In genomic region chr9:128276574-128277270, GRCh38 we compare ENCODE assay signal across 8 cellular contexts. TPM values are rescaled to one million over a fixed set of nuclear protein-coding genes. Genes with fewer than 3 reads are reported as not detected.
A peak's percentile ranks its signal among the peaks of the same experiment; 100 is the strongest.
DNase-seq lines count a peak whose midpoint lies in the region; ATAC-seq and TF ChIP-seq lines count a peak whose summit lies in the region.

No MANE protein-coding gene starts in this region.

- TF ChIP-seq POLR2A in lower leg skin (IDR thresholded peaks at IDR 0.05) (no peak), upper lobe of left lung (IDR thresholded peaks at IDR 0.05) (no peak)

- no peaks in the 10 kb centered on the region for H3K27me3 ChIP-seq in OCI-LY1 (ENCODE audit: insufficient read depth, low read length)
- no peaks in the 10 kb centered on the region for H3K27me3 ChIP-seq in upper lobe of left lung

- CTCF ChIA-PET in activated CD8-positive, alpha-beta memory T cell treated with anti-CD3 and anti-CD28 coated beads, Interleukin-2, amount 10 ng/mL, durations not matched to agents 7 days and 5 days (lab: Charles Lee): interaction anchor here (0.7 to 1.0 kb wide), 4 partner anchors 19 to 85 kb away, joined by 3 to 7 read pairs (median 3); no protein-coding TSS in a partner anchor

- no peak for DNase-seq in activated CD8-positive, alpha-beta memory T cell treated with anti-CD3 and anti-CD28 coated beads, Interleukin-2, amount 10 ng/mL, durations not matched to agents 7 days and 5 days
- DNase-seq in activated CD8-positive, alpha-beta memory T cell treated with anti-CD3 and anti-CD28 coated beads for 24 hours: no peak
- DNase-seq in coronary artery (ENCODE audit: low spot score) (peak; percentile 79), lower leg skin (ENCODE audit: low spot score in 2 of 2) (no peak), upper lobe of left lung (no peak), GM13976 (ENCODE audit: low spot score) (no peak)

- H3K27ac Mint-ChIP-seq in activated CD8-positive, alpha-beta memory T cell treated with anti-CD3 and anti-CD28 coated beads, Interleukin-2, amount 10 ng/mL, durations not matched to agents 7 days and 5 days: peak overlapping the region; percentile 92

- H3K27ac ChIP-seq in OCI-LY1 (ENCODE audit: low read depth, low read length, poor library complexity, severe bottlenecking) (no peak overlapping the region), coronary artery (peak overlapping the region; percentile 86 to 87), upper lobe of left lung (peak overlapping the region; percentile 73 to 95 (median 90))

- no peak for TF ChIP-seq CTCF in OCI-LY1 (IDR thresholded peaks at IDR 0.05; ENCODE audit: low read length)
- TF ChIP-seq CTCF in coronary artery (IDR thresholded peaks at IDR 0.05): no peak
- no peak for TF ChIP-seq CTCF in lower leg skin (IDR thresholded peaks at IDR 0.05)
- TF ChIP-seq CTCF in upper lobe of left lung (IDR thresholded peaks at IDR 0.05): no peak
- TF ChIP-seq CTCF in GM13976 (IDR thresholded peaks at IDR 0.05; ENCODE audit: borderline replicate concordance, control extremely low read depth, extremely low read depth, insufficient read depth, missing control alignments): no peak

- ATAC-seq in activated CD8-positive, alpha-beta memory T cell treated with anti-CD3 and anti-CD28 coated beads, Interleukin-2, amount 10 ng/mL, durations not matched to agents 7 days and 5 days: no peak
- ATAC-seq in upper lobe of left lung (ENCODE audit: low FRiP score in 2 of 2) (peak; percentile 25 to 54), HG03039 (IDR thresholded peaks at IDR 0.05; ENCODE audit: unreplicated experiment) (no peak)

- no peaks in the 10 kb centered on the region for H3K9me3 ChIP-seq in OCI-LY1 (ENCODE audit: low read length)
- H3K9me3 ChIP-seq in upper lobe of left lung: no peaks in the 10 kb centered on the region

- H3K79me2 ChIP-seq in OCI-LY1 (ENCODE audit: insufficient read depth, low read length): no peaks in the 10 kb centered on the region

- WGBS in lower leg skin, 2 donors: 7% methylated on average over 23 of the region's 23 CpGs
- 10 to 11% methylated on average over 23 of the region's 23 CpGs for WGBS in upper lobe of left lung, 2 donors

- H3K36me3 ChIP-seq in OCI-LY1 (ENCODE audit: insufficient read depth, low read length): peaks cover 5% of the 10 kb centered on the region; the same call in 1 of the 2 replicates
- H3K36me3 ChIP-seq in upper lobe of left lung: peaks cover 6 to 20% (median 8%) of the 10 kb centered on the region in 4 donors

- no peaks in the 10 kb centered on the region for H3F3A ChIP-seq in OCI-LY1 (ENCODE audit: insufficient read depth, low read length)

- no peaks in the 10 kb centered on the region for H3K9me3 Mint-ChIP-seq in activated CD8-positive, alpha-beta memory T cell treated with anti-CD3 and anti-CD28 coated beads, Interleukin-2, amount 10 ng/mL, durations not matched to agents 7 days and 5 days (ENCODE audit: low read depth)

- no peaks in the 10 kb centered on the region for H3K27me3 Mint-ChIP-seq in activated CD8-positive, alpha-beta memory T cell treated with anti-CD3 and anti-CD28 coated beads, Interleukin-2, amount 10 ng/mL, durations not matched to agents 7 days and 5 days

- H3K4me1 Mint-ChIP-seq in activated CD8-positive, alpha-beta memory T cell treated with anti-CD3 and anti-CD28 coated beads, Interleukin-2, amount 10 ng/mL, durations not matched to agents 7 days and 5 days: peaks cover 50% of the 10 kb centered on the region

- in situ Hi-C loops in GM13976 (cut with MboI; ENCODE audit: low sequenced_read_pairs, unreplicated experiment): no loop called here

- peaks cover 5% of the 10 kb centered on the region for H3K36me3 Mint-ChIP-seq in activated CD8-positive, alpha-beta memory T cell treated with anti-CD3 and anti-CD28 coated beads, Interleukin-2, amount 10 ng/mL, durations not matched to agents 7 days and 5 days

- H2AFZ ChIP-seq in OCI-LY1 (ENCODE audit: low read length): no peak overlapping the region

- H3K4me3 Mint-ChIP-seq in activated CD8-positive, alpha-beta memory T cell treated with anti-CD3 and anti-CD28 coated beads, Interleukin-2, amount 10 ng/mL, durations not matched to agents 7 days and 5 days: peak overlapping the region; percentile 94

- H3K4me1 ChIP-seq in OCI-LY1 (ENCODE audit: insufficient read depth, low read length, severe bottlenecking) (peaks cover 24% of the 10 kb centered on the region), upper lobe of left lung (peaks cover 33 to 52% (median 35%) of the 10 kb centered on the region in 4 donors)

- intact Hi-C loops in lower leg skin (cut with DNase I; ENCODE audit: low total_unique reads): no loop called here

- no peaks in the 10 kb centered on the region for H4K20me1 ChIP-seq in OCI-LY1 (ENCODE audit: insufficient read depth, low read length)

- H3K9ac ChIP-seq in OCI-LY1 (ENCODE audit: low read length): peak overlapping the region; percentile 79

- no peaks in the 10 kb centered on the region for H3K9me2 ChIP-seq in OCI-LY1 (ENCODE audit: low read depth, low read length)

- H3K4me2 ChIP-seq in OCI-LY1 (ENCODE audit: low read length): peak overlapping the region; percentile 82

- TF ChIP-seq EP300 in upper lobe of left lung (IDR thresholded peaks at IDR 0.05): no peak

- peak overlapping the region; percentile 70 for H3K4me3 ChIP-seq in OCI-LY1 (ENCODE audit: low read depth, low read length, poor library complexity, severe bottlenecking)
- peak overlapping the region; percentile 83 for H3K4me3 ChIP-seq in coronary artery
- H3K4me3 ChIP-seq in lower leg skin (ENCODE audit: low read depth, poor library complexity, severe bottlenecking): peak overlapping the region; percentile 52
- peak overlapping the region; percentile 71 to 87 (median 76) for H3K4me3 ChIP-seq in upper lobe of left lung

RNA-seq across cellular contexts. Expression of gene SWI5, which starts 0.6 kb away (rescaled TPM):
- total RNA-seq in activated CD8-positive, alpha-beta memory T cell treated with anti-CD3 and anti-CD28 coated beads, Interleukin-2, amount 10 ng/mL, durations not matched to agents 7 days and 5 days: 10 to 100 TPM; 11.8 to 12.1 TPM
- total RNA-seq in lower leg skin (10 to 100 TPM; 12.3 to 31.1 (median 24.8) TPM), upper lobe of left lung (10 to 100 TPM; 13.7 to 28.3 (median 22.8) TPM)

RNA-seq across cellular contexts. Expression of gene GOLGA2, which starts 0.9 kb away (rescaled TPM):
- total RNA-seq in activated CD8-positive, alpha-beta memory T cell treated with anti-CD3 and anti-CD28 coated beads, Interleukin-2, amount 10 ng/mL, durations not matched to agents 7 days and 5 days: 10 to 100 TPM; 47.6 to 57.2 TPM
- total RNA-seq in lower leg skin (100 to 1,000 TPM in 3 of 4 donors, 10 to 100 TPM in 1; 81.8 to 123 (median 116) TPM), upper lobe of left lung (100 to 1,000 TPM in 2 of 6 donors, 10 to 100 TPM in 4; 78.4 to 138 (median 93.8) TPM)

RNA-seq across cellular contexts. Expression of gene TRUB2, which starts 45.5 kb away (rescaled TPM):
- total RNA-seq in activated CD8-positive, alpha-beta memory T cell treated with anti-CD3 and anti-CD28 coated beads, Interleukin-2, amount 10 ng/mL, durations not matched to agents 7 days and 5 days: 10 to 100 TPM; 22.3 to 34.2 TPM
- total RNA-seq in lower leg skin (10 to 100 TPM; 10.8 to 13.9 (median 11.5) TPM), upper lobe of left lung (10 to 100 TPM in 3 of 6 donors, 1 to 10 TPM in 3; 6.9 to 24.1 (median 9.7) TPM)

RNA-seq across cellular contexts. Expression of gene COQ4, which starts 45.9 kb away (rescaled TPM):
- 10 to 100 TPM; 29.8 to 41.1 TPM for total RNA-seq in activated CD8-positive, alpha-beta memory T cell treated with anti-CD3 and anti-CD28 coated beads, Interleukin-2, amount 10 ng/mL, durations not matched to agents 7 days and 5 days
- total RNA-seq in lower leg skin (100 to 1,000 TPM in 2 of 4 donors, 10 to 100 TPM in 2; 80.4 to 120 (median 99.4) TPM), upper lobe of left lung (10 to 100 TPM; 36.1 to 83.8 (median 55.2) TPM)

Comparison
In these comparisons a context has a peak if more than half of its experiments do, and no peak if none do; other contexts are left out.
1. ATAC-seq: peak in upper lobe of left lung (2 of 2); none in activated CD8-positive, alpha-beta memory T cell treated with anti-CD3 and anti-CD28 coated beads, Interleukin-2, amount 10 ng/mL, durations not matched to agents 7 days and 5 days (single experiment) and HG03039 (single experiment).
2. Peak in every context shown above with its lines, with median percentiles within 50 percentile points of each other: H3K4me3 ChIP-seq.